In the genomic region with DNA sequence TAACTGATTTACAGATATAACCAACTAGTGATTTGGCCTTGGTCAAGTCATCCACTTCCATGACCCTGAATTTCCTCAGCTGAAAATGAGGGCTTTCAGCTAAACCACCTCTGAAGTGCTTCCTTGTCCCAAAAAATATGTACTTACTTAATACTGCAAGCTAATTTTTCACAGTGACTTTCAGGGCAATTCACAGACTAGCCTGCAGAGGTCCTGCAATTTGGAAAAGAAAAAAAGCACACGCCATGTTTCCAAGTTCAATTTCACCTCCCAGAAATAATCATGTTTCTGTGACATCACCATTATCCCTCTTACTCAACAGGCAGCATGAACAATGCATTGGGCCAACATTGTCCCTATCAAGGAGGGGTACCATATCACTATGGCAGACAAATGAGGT, we compare ENCODE assay signal across 2 cellular contexts.
TF ChIP-seq lines count a peak whose summit lies in the region.

No MANE protein-coding gene starts in this region.

TF ChIP-seq in SK-N-SH, 30 proteins besides CTCF, POLR2A, EP300 and RAD21 (continued from another document):
- TF ChIP-seq RXRA (IDR thresholded peaks at IDR 0.05; ENCODE audit: borderline replicate concordance, low read depth) (no peak), GATA2 (CRISPR knock-in tag; IDR thresholded peaks at IDR 0.05) (no peak), GABPA (IDR thresholded peaks at IDR 0.05; ENCODE audit: low read depth) (no peak), FOSL2 (IDR thresholded peaks at IDR 0.05; ENCODE audit: borderline replicate concordance, low read depth) (no peak), YY1 (IDR thresholded peaks at IDR 0.05; ENCODE audit: low read depth) (no peak), SMC3 (IDR thresholded peaks at IDR 0.05; ENCODE audit: low read depth, low read length) (no peak), TEAD4 (IDR thresholded peaks at IDR 0.05; ENCODE audit: borderline replicate concordance, insufficient read depth) (no peak), MEF2A (IDR thresholded peaks at IDR 0.05; ENCODE audit: borderline replicate concordance, low read depth) (no peak), FOXJ3 (CRISPR knock-in tag; IDR thresholded peaks at IDR 0.05) (no peak), CHD2 (IDR thresholded peaks at IDR 0.05; ENCODE audit: low read length, partially characterized antibody) (no peak)

TF ChIP-seq in SK-N-SH treated with all-trans-retinoic acid at 6 μM for 48 hours, 23 proteins besides CTCF, POLR2A, EP300 and RAD21 (continued from another document):
- TF ChIP-seq, protein P1, sequence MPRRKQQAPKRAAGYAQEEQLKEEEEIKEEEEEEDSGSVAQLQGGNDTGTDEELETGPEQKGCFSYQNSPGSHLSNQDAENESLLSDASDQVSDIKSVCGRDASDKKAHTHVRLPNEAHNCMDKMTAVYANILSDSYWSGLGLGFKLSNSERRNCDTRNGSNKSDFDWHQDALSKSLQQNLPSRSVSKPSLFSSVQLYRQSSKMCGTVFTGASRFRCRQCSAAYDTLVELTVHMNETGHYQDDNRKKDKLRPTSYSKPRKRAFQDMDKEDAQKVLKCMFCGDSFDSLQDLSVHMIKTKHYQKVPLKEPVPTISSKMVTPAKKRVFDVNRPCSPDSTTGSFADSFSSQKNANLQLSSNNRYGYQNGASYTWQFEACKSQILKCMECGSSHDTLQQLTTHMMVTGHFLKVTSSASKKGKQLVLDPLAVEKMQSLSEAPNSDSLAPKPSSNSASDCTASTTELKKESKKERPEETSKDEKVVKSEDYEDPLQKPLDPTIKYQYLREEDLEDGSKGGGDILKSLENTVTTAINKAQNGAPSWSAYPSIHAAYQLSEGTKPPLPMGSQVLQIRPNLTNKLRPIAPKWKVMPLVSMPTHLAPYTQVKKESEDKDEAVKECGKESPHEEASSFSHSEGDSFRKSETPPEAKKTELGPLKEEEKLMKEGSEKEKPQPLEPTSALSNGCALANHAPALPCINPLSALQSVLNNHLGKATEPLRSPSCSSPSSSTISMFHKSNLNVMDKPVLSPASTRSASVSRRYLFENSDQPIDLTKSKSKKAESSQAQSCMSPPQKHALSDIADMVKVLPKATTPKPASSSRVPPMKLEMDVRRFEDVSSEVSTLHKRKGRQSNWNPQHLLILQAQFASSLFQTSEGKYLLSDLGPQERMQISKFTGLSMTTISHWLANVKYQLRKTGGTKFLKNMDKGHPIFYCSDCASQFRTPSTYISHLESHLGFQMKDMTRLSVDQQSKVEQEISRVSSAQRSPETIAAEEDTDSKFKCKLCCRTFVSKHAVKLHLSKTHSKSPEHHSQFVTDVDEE (CRISPR knock-in tag; IDR thresholded peaks at IDR 0.05): no peak
- TF ChIP-seq, protein P2, sequence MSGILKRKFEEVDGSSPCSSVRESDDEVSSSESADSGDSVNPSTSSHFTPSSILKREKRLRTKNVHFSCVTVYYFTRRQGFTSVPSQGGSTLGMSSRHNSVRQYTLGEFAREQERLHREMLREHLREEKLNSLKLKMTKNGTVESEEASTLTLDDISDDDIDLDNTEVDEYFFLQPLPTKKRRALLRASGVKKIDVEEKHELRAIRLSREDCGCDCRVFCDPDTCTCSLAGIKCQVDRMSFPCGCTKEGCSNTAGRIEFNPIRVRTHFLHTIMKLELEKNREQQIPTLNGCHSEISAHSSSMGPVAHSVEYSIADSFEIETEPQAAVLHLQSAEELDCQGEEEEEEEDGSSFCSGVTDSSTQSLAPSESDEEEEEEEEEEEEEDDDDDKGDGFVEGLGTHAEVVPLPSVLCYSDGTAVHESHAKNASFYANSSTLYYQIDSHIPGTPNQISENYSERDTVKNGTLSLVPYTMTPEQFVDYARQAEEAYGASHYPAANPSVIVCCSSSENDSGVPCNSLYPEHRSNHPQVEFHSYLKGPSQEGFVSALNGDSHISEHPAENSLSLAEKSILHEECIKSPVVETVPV (CRISPR knock-in tag; IDR thresholded peaks at IDR 0.05): no peak
- TF ChIP-seq CSDC2 (CRISPR knock-in tag; IDR thresholded peaks at IDR 0.05): no peak
TF ChIP-seq in SK-N-SH treated with all-trans-retinoic acid at 6 μM for 48 hours: peak in this region for 0.
